In genomic region chr14:24232121-24232644, GRCh38 we compare ENCODE assay signal across 1 cellular context.
TF ChIP-seq lines count a peak whose summit lies in the region.

TSS of gene NEDD8 (minus strand) at chr14:24232367. CDS start at chr14:24232267, 100 bp downstream.

TF ChIP-seq in K562, 482 proteins besides CTCF, POLR2A, EP300 and RAD21 (continued from another document and continues in another):
- TF ChIP-seq ZBTB49 (CRISPR knock-in tag; IDR thresholded peaks at IDR 0.05; ENCODE audit: borderline replicate concordance) (no peak), KAT7 (CRISPR knock-in tag; IDR thresholded peaks at IDR 0.05; ENCODE audit: borderline replicate concordance) (no peak), NR2C2 (CRISPR knock-in tag; IDR thresholded peaks at IDR 0.05) (peak; percentile 95), NR2C2 (tag; IDR thresholded peaks at IDR 0.05) (peak; percentile 99), ZNF282 (CRISPR knock-in tag; IDR thresholded peaks at IDR 0.05) (no peak), TFE3 (CRISPR knock-in tag; IDR thresholded peaks at IDR 0.05) (no peak), ZNF644 (tag; IDR thresholded peaks at IDR 0.05; ENCODE audit: low read depth) (no peak), CREB3L1 (IDR thresholded peaks at IDR 0.05; ENCODE audit: borderline replicate concordance, low read depth) (peak; percentile 76; the same call in 1 of the 2 replicates), ZEB2 (IDR thresholded peaks at IDR 0.05) (no peak), MBD2 (IDR thresholded peaks at IDR 0.05; ENCODE audit: borderline replicate concordance, low read depth) (peak; percentile 86), PHF20 (IDR thresholded peaks at IDR 0.05; ENCODE audit: partially characterized antibody) (peak; percentile 61), VEZF1 (CRISPR knock-in tag; IDR thresholded peaks at IDR 0.05) (peak; percentile 98), POLR2B (IDR thresholded peaks at IDR 0.05; ENCODE audit: low read depth, partially characterized antibody) (peak; percentile 33), POLR2G (IDR thresholded peaks at IDR 0.05; ENCODE audit: low read depth, low read length) (peak; percentile 76), RAD51 (IDR thresholded peaks at IDR 0.05; ENCODE audit: borderline replicate concordance, low read depth) (no peak), ZKSCAN8 (CRISPR knock-in tag; IDR thresholded peaks at IDR 0.05) (0 out of 2 replicates have a peak, but pooled peaks have one; percentile 46), RBM14 (IDR thresholded peaks at IDR 0.05; ENCODE audit: borderline replicate concordance, insufficient read depth, low read depth, low read length) (no peak), EP400 (IDR thresholded peaks at IDR 0.05) (0 out of 2 replicates have a peak, but pooled peaks have one; percentile 18), HES1 (IDR thresholded peaks at IDR 0.05; ENCODE audit: low read depth) (no peak), DIDO1 (tag; IDR thresholded peaks at IDR 0.05; ENCODE audit: low read depth) (no peak), RBM39 (optimal IDR thresholded peaks at IDR 0.05; ENCODE audit: low read depth, low read length) (no peak), KDM5B (IDR thresholded peaks at IDR 0.05; ENCODE audit: insufficient replicate concordance, low read depth, low read length) (peak; percentile 55), E2F1 (CRISPR knock-in tag; IDR thresholded peaks at IDR 0.05) (no peak), PCBP1 (IDR thresholded peaks at IDR 0.05; ENCODE audit: low read depth, low read length, poor library complexity, severe bottlenecking) (peak; percentile 43), MAZ (CRISPR knock-in tag; conservative IDR thresholded peaks at IDR 0.05 in 1 of 2, IDR thresholded peaks at IDR 0.05 in 1 of 2) (peak in 1 of 2 experiments; percentile 58; a peak in 1 of 4 replicates), TARDBP (IDR thresholded peaks at IDR 0.05) (no peak), ELF2 (CRISPR knock-in tag; IDR thresholded peaks at IDR 0.05) (no peak), KHSRP (IDR thresholded peaks at IDR 0.05) (no peak), ZNF449 (CRISPR knock-in tag; IDR thresholded peaks at IDR 0.05) (no peak), PHF8 (IDR thresholded peaks at IDR 0.05; ENCODE audit: borderline replicate concordance, low read length) (peak; percentile 69; the same call in 1 of the 2 replicates), ATF1 (CRISPR knock-in tag; IDR thresholded peaks at IDR 0.05) (no peak), ATF1 (tag; IDR thresholded peaks at IDR 0.05) (peak; percentile 74), HDAC1 (IDR thresholded peaks at IDR 0.05) (peak in 1 of 2 experiments; percentile 78; a peak in 2 of 4 replicates), ELF1 (tag; IDR thresholded peaks at IDR 0.05) (peak; percentile 82), HMGN3 (IDR thresholded peaks at IDR 0.05; ENCODE audit: borderline replicate concordance, extremely low read depth, insufficient read length, low read depth, low read length) (no peak), ZKSCAN1 (IDR thresholded peaks at IDR 0.05; ENCODE audit: low read depth, low read length) (peak; percentile 33; the same call in 1 of the 2 replicates), MAFF (IDR thresholded peaks at IDR 0.05; ENCODE audit: low read length) (no peak), RNF2 (IDR thresholded peaks at IDR 0.05) (peak; percentile 53; the same call in 1 of the 2 replicates), CREM (IDR thresholded peaks at IDR 0.05; ENCODE audit: low read depth) (peak; percentile 77), CBX2 (IDR thresholded peaks at IDR 0.05; ENCODE audit: insufficient read depth, low read length, poor library complexity, severe bottlenecking) (no peak), ZZZ3 (IDR thresholded peaks at IDR 0.05) (no peak), UBTF (IDR thresholded peaks at IDR 0.05; ENCODE audit: borderline replicate concordance in 1 of 2, low read depth in 2 of 2, low read length in 2 of 2) (no peak), CEBPG (CRISPR knock-in tag; IDR thresholded peaks at IDR 0.05) (no peak), CEBPG (tag; conservative IDR thresholded peaks at IDR 0.05 in 1 of 2, IDR thresholded peaks at IDR 0.05 in 1 of 2) (no peak), RBFOX2 (IDR thresholded peaks at IDR 0.05; ENCODE audit: low read depth, low read length) (peak; percentile 73), XRCC4 (IDR thresholded peaks at IDR 0.05; ENCODE audit: extremely low read depth, insufficient read depth, insufficient read length) (no peak), ZNF740 (CRISPR knock-in tag; IDR thresholded peaks at IDR 0.05) (peak; percentile 96), ZNF740 (tag; IDR thresholded peaks at IDR 0.05) (peak in 1 of 2 experiments; percentile 98; a peak in 2 of 4 replicates), RBM25 (IDR thresholded peaks at IDR 0.05; ENCODE audit: low read depth, low read length, severe bottlenecking) (no peak), SOX6 (IDR thresholded peaks at IDR 0.05) (no peak), EZH2 (IDR thresholded peaks at IDR 0.05; ENCODE audit: borderline replicate concordance, low read depth, low read length) (no peak), ZNF311 (CRISPR knock-in tag; IDR thresholded peaks at IDR 0.05) (no peak), BMI1 (IDR thresholded peaks at IDR 0.05; ENCODE audit: low read length) (no peak), NKRF (IDR thresholded peaks at IDR 0.05; ENCODE audit: borderline replicate concordance) (peak; percentile 65; the same call in 1 of the 2 replicates), ZNF184 (CRISPR knock-in tag; IDR thresholded peaks at IDR 0.05) (no peak), TRIM24 (IDR thresholded peaks at IDR 0.05) (no peak)
